In genomic region chr11:100273066-100273815, GRCh38 we compare ENCODE assay signal across 27 cellular contexts.
"Had no signal": no experiment of that assay in that cellular context is flagged by ENCODE, and none has a peak within 500 bp of the region (broad histone marks: within the 10 kb centered on the region; RNA-seq: fewer than 3 reads in every experiment).

No MANE protein-coding gene starts in this region.

- H3K9me3 ChIP-seq: lower lobe of right lung, neutrophil, right atrium auricular region, right lobe of liver, suprapubic skin, thoracic aorta, tibial artery, vagina had no signal

- H3K4me3 Mint-ChIP-seq: immature natural killer cell; naive thymus-derived CD8-positive, alpha-beta T cell; nephron; neural crest cell; stimulated activated naive CD8-positive, alpha-beta T cell treated with anti-CD3 and anti-CD28 coated beads, Interleukin-15, Interleukin-2, amounts not matched to agents 100 ng/mL and 50 ng/mL, for 24 hours; type B pancreatic cell had no signal

- DNase-seq: hypothalamus; immature natural killer cell; left ventricle myocardium inferior; lower lobe of right lung; mammary epithelial cell; mesenchymal stem cell; naive thymus-derived CD8-positive, alpha-beta T cell; occipital lobe; stimulated activated CD4-positive, alpha-beta T cell treated with anti-CD3 and anti-CD28 coated beads, Interleukin-12 subunit alpha, Interleukin-12 subunit beta, amount 100 ng/mL, for 4 hours; stimulated activated CD4-positive, alpha-beta T cell treated with anti-CD3 and anti-CD28 coated beads, Interleukin-15, amount 100 ng/mL, for 24 hours; stimulated activated CD4-positive, alpha-beta T cell treated with anti-CD3 and anti-CD28 coated beads, Interleukin-2, amount 100 ng/mL, for 24 hours; stimulated activated CD4-positive, alpha-beta T cell treated with anti-CD3 and anti-CD28 coated beads, Interleukin-4, amount 100 ng/mL, for 1 hour; stimulated activated naive CD4-positive, alpha-beta T cell; tibial artery had no signal

- H3K27me3 ChIP-seq: neutrophil, right atrium auricular region, right lobe of liver, suprapubic skin, tibial artery, vagina had no signal

- H3K36me3 Mint-ChIP-seq: immature natural killer cell; naive thymus-derived CD8-positive, alpha-beta T cell; type B pancreatic cell had no signal

- ATAC-seq: naive thymus-derived CD8-positive, alpha-beta T cell had no signal

- H3K4me1 Mint-ChIP-seq: immature natural killer cell; naive thymus-derived CD8-positive, alpha-beta T cell; nephron; neural crest cell had no signal

- H3K9ac ChIP-seq: parathyroid adenoma had no signal

- H3K36me3 ChIP-seq: left ventricle myocardium inferior, lower lobe of right lung, neutrophil, right atrium auricular region, right lobe of liver, suprapubic skin, thoracic aorta, tibial artery, vagina had no signal

- H3K4me3 ChIP-seq: left ventricle myocardium inferior, lower lobe of right lung, right atrium auricular region, right lobe of liver, smooth muscle cell, suprapubic skin, thoracic aorta, tibial artery, vagina had no signal

- H3K27ac ChIP-seq: left ventricle myocardium inferior, lower lobe of right lung, neutrophil, parathyroid adenoma, right atrium auricular region, right lobe of liver, suprapubic skin, thoracic aorta, tibial artery, vagina had no signal

- H3K4me2 ChIP-seq: smooth muscle cell had no signal

- H3K79me2 ChIP-seq: parathyroid adenoma had no signal

- H3K4me1 ChIP-seq: left ventricle myocardium inferior, lower lobe of right lung, parathyroid adenoma, right atrium auricular region, right lobe of liver, suprapubic skin, tibial artery, vagina had no signal

- H2AFZ ChIP-seq: parathyroid adenoma had no signal

- H3K9me3 Mint-ChIP-seq: nephron, type B pancreatic cell had no signal

- H3K27ac Mint-ChIP-seq: immature natural killer cell; naive thymus-derived CD8-positive, alpha-beta T cell; progenitor cell of endocrine pancreas; stimulated activated naive CD8-positive, alpha-beta T cell treated with anti-CD3 and anti-CD28 coated beads, Interleukin-15, Interleukin-2, amounts not matched to agents 100 ng/mL and 50 ng/mL, for 24 hours; type B pancreatic cell had no signal

- H3K27me3 Mint-ChIP-seq: naive thymus-derived CD8-positive, alpha-beta T cell; progenitor cell of endocrine pancreas; stimulated activated naive CD8-positive, alpha-beta T cell treated with anti-CD3 and anti-CD28 coated beads, Interleukin-15, Interleukin-2, amounts not matched to agents 100 ng/mL and 50 ng/mL, for 24 hours; type B pancreatic cell had no signal
